14 cellular contexts compared by ENCODE assay signal in genomic region chr12:80838024-80838658, GRCh38.
DNase-seq lines count a peak whose midpoint lies in the region; ATAC-seq and TF ChIP-seq lines count a peak whose summit lies in the region.
"Had no signal": no experiment of that assay in that cellular context is flagged by ENCODE, and none has a peak within 500 bp of the region (broad histone marks: within the 10 kb centered on the region; RNA-seq: fewer than 3 reads in every experiment).

No MANE protein-coding gene starts in this region.

- POLR2A ChIA-PET in activated CD4-positive, alpha-beta T cell treated with anti-CD3 and anti-CD28 coated beads for 36 hours (lab: Charles Lee), result no interaction called here

- no peaks in the 10 kb centered on the region for H3K9me3 Mint-ChIP-seq in chondrocyte (ENCODE audit: low read depth)
- no peaks in the 10 kb centered on the region for H3K9me3 Mint-ChIP-seq in activated CD4-positive, alpha-beta T cell treated with anti-CD3 and anti-CD28 coated beads for 36 hours (ENCODE audit: low read depth)

- H3K36me3 ChIP-seq in thyroid gland, result no peaks in the 10 kb centered on the region

- 15 to 29% methylated on average over 4 of the region's 4 CpGs for WGBS in thyroid gland, 2 donors

- ATAC-seq in HG02885 (IDR thresholded peaks at IDR 0.05; ENCODE audit: poor library complexity, unreplicated experiment) (peak; percentile 27), left ventricle myocardium superior (peak; percentile 62)
- ATAC-seq in activated CD4-positive, alpha-beta T cell treated with anti-CD3 and anti-CD28 coated beads for 36 hours, result no peak
- ATAC-seq: naive thymus-derived CD8-positive, alpha-beta T cell had no signal

- peaks cover 19% of the 10 kb centered on the region for H3K4me1 Mint-ChIP-seq in chondrocyte (ENCODE audit: low read depth)
- no peaks in the 10 kb centered on the region for H3K4me1 Mint-ChIP-seq in activated CD4-positive, alpha-beta T cell treated with anti-CD3 and anti-CD28 coated beads for 36 hours
- H3K4me1 Mint-ChIP-seq: CD4-positive, alpha-beta memory T cell; naive thymus-derived CD8-positive, alpha-beta T cell had no signal

- peak overlapping the region; percentile 58 to 84 (median 77) for H3K27ac ChIP-seq in thyroid gland
- H3K27ac ChIP-seq: 22Rv1, skin epidermis had no signal

- H3K4me3 ChIP-seq in thyroid gland (replicated peaks in 1 of 3), result no peak overlapping the region
- H3K4me3 ChIP-seq: skin epidermis had no signal

- TF ChIP-seq POLR2A in thyroid gland (IDR thresholded peaks at IDR 0.05), result peak in 1 of 2 donors; percentile 63

- intact Hi-C loops in left ventricle myocardium superior (cut with micrococcal nuclease) (loop anchor here (5.0 kb wide), 1 partner anchor 99 kb away; the partner anchor contains the start of gene LIN7A), thyroid gland (cut with DNase I) (no loop called here)
- intact Hi-C loops in activated CD4-positive, alpha-beta T cell treated with anti-CD3 and anti-CD28 coated beads for 36 hours (cut with DNase I, micrococcal nuclease), result no loop called here

- H3K9me3 ChIP-seq in thyroid gland, result no peaks in the 10 kb centered on the region

- peak; percentile 28 for DNase-seq in DMS53 (lab: John Stamatoyannopoulos, UW)
- no peak for DNase-seq in DMS53 treated with DMSO at 0.1 percent for 48 hours (lab: John Stamatoyannopoulos, UW; ENCODE audit: unreplicated experiment)
- DNase-seq in left ventricle myocardium superior, result no peak
- DNase-seq in thyroid gland, result peak; percentile 67 to 74
- DNase-seq in chondrocyte (ENCODE audit: low spot score), result no peak
- DNase-seq in MV-4-11 (lab: John Stamatoyannopoulos, UW), result no peak
- no peak for DNase-seq in activated CD4-positive, alpha-beta T cell treated with anti-CD3 and anti-CD28 coated beads for 36 hours
- DNase-seq: activated CD4-positive, alpha-beta memory T cell treated with anti-CD3 and anti-CD28 coated beads for 36 hours; activated effector memory CD4-positive, alpha-beta T cell treated with Interleukin-2 at 50 U/mL for 16 hours; CD4-positive, alpha-beta memory T cell; naive thymus-derived CD8-positive, alpha-beta T cell had no signal

- no peaks in the 10 kb centered on the region for H3K27me3 ChIP-seq in thyroid gland

- H3K27ac Mint-ChIP-seq in chondrocyte (ENCODE audit: unreplicated experiment), result no peak overlapping the region
- no peak overlapping the region for H3K27ac Mint-ChIP-seq in activated CD4-positive, alpha-beta T cell treated with anti-CD3 and anti-CD28 coated beads for 36 hours
- H3K27ac Mint-ChIP-seq: activated CD4-positive, alpha-beta memory T cell treated with anti-CD3 and anti-CD28 coated beads for 36 hours; CD4-positive, alpha-beta memory T cell; naive thymus-derived CD8-positive, alpha-beta T cell had no signal

- H3K4me3 Mint-ChIP-seq in chondrocyte (ENCODE audit: unreplicated experiment), result no peak overlapping the region
- no peak overlapping the region for H3K4me3 Mint-ChIP-seq in activated CD4-positive, alpha-beta T cell treated with anti-CD3 and anti-CD28 coated beads for 36 hours
- H3K4me3 Mint-ChIP-seq: activated CD4-positive, alpha-beta memory T cell treated with anti-CD3 and anti-CD28 coated beads for 36 hours; CD4-positive, alpha-beta memory T cell; naive thymus-derived CD8-positive, alpha-beta T cell had no signal

- H3K4me1 ChIP-seq in thyroid gland, result peaks cover 14 to 19% of the 10 kb centered on the region in 2 donors

- TF ChIP-seq CTCF in thyroid gland (IDR thresholded peaks at IDR 0.05) (no peak), chondrocyte (IDR thresholded peaks at IDR 0.05) (no peak)

- CTCF ChIA-PET in activated CD4-positive, alpha-beta T cell treated with anti-CD3 and anti-CD28 coated beads for 36 hours (lab: Charles Lee), result no interaction called here

- H3K27me3 Mint-ChIP-seq in chondrocyte (ENCODE audit: low read depth), result peaks cover 3% of the 10 kb centered on the region
- H3K27me3 Mint-ChIP-seq in activated CD4-positive, alpha-beta T cell treated with anti-CD3 and anti-CD28 coated beads for 36 hours, result no peaks in the 10 kb centered on the region
- H3K27me3 Mint-ChIP-seq: activated CD4-positive, alpha-beta memory T cell treated with anti-CD3 and anti-CD28 coated beads for 36 hours; CD4-positive, alpha-beta memory T cell had no signal

- peaks cover 1% of the 10 kb centered on the region for H3K36me3 Mint-ChIP-seq in chondrocyte (ENCODE audit: low read depth)
- no peaks in the 10 kb centered on the region for H3K36me3 Mint-ChIP-seq in activated CD4-positive, alpha-beta T cell treated with anti-CD3 and anti-CD28 coated beads for 36 hours (ENCODE audit: low read depth)
- H3K36me3 Mint-ChIP-seq: activated CD4-positive, alpha-beta memory T cell treated with anti-CD3 and anti-CD28 coated beads for 36 hours; CD4-positive, alpha-beta memory T cell; naive thymus-derived CD8-positive, alpha-beta T cell had no signal

Comparison
In these comparisons a context has a peak if more than half of its experiments do, and no peak if none do; other contexts are left out.
1. DNase-seq: peak in DMS53 (single experiment) and thyroid gland (2 of 2); none in DMS53 treated with DMSO at 0.1 percent for 48 hours (single experiment), left ventricle myocardium superior (single experiment), chondrocyte (single experiment), MV-4-11 (single experiment) and activated CD4-positive, alpha-beta T cell treated with anti-CD3 and anti-CD28 coated beads for 36 hours (single experiment).